10 cellular contexts compared by ENCODE assay signal in the genomic region with DNA sequence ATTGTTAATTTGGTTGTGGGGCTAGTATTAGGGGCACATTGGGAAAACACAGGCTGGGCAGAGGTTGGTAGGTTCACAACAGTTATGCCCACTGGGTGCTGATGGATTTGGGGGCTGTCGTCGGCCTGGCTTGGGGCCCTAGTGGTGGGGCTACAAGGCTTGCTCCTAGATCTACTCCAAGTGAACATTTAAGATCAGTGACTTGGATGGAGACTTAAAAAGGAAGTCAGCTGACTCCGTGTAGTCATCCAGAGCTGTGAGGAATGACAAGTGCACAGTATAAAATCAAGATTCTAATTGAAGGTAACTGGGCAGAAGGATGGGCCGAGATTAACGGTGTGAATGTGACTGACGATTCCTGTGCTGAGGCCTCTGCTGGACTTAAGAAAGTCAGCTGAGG. TPM values are rescaled to one million over a fixed set of nuclear protein-coding genes. Genes with fewer than 3 reads are reported as not detected.
DNase-seq lines count a peak whose midpoint lies in the region; ATAC-seq, FAIRE-seq and TF ChIP-seq lines count a peak whose summit lies in the region.
"Had no signal": no experiment of that assay in that cellular context is flagged by ENCODE, and none has a peak within 500 bp of the region (broad histone marks: within the 10 kb centered on the region; RNA-seq: fewer than 3 reads in every experiment).

No MANE protein-coding gene starts in this region.

- no peak overlapping the region for H3K27ac Mint-ChIP-seq in CD8-positive, alpha-beta T cell
- no peak overlapping the region for H3K27ac Mint-ChIP-seq in endothelial cell (ENCODE audit: unreplicated experiment)

- H3K4me1 Mint-ChIP-seq in CD8-positive, alpha-beta T cell (ENCODE audit: low read depth) = peaks cover 39% of the 10 kb centered on the region
- H3K4me1 Mint-ChIP-seq in endothelial cell (ENCODE audit: unreplicated experiment) = peaks cover 17% of the 10 kb centered on the region

- H3K27ac ChIP-seq in CD8-positive, alpha-beta T cell (ENCODE audit: low read depth, low read length) = no peak overlapping the region
- H3K27ac ChIP-seq in rectal smooth muscle tissue (ENCODE audit: low read depth, low read length) = peak overlapping the region; percentile 59

- ATAC-seq in CD8-positive, alpha-beta T cell = no peak

- no peak for FAIRE-seq in H54 (lab: Jason Lieb, UNC)

- peak in 1 of 7 experiments; percentile 9 for DNase-seq in CD8-positive, alpha-beta T cell
- DNase-seq in NT2/D1 (ENCODE audit: low read depth, low spot score) (no peak), endothelial cell (ENCODE audit: low spot score) (no peak), NCI-H2196 treated with DMSO at 0.1 percent for 48 hours (lab: John Stamatoyannopoulos, UW; ENCODE audit: unreplicated experiment) (no peak), H54 (ENCODE audit: insufficient read length, low spot score) (no peak), iPS-NIHi7 (ENCODE audit: extremely low spot score) (no peak)
- no peak for DNase-seq in activated CD4-positive, CD25-positive, alpha-beta regulatory T cell (lab: John Stamatoyannopoulos, UW)
- DNase-seq: NCI-H526 had no signal

- POLR2A ChIA-PET in CD8-positive, alpha-beta T cell (lab: Charles Lee) = interaction anchor here (1.1 to 1.7 kb wide), 2 partner anchors 13 to 32 kb away, joined by 5 to 6 read pairs; partner anchors contain the start of genes ATG101 and NR4A1

- no peaks in the 10 kb centered on the region for H3K36me3 Mint-ChIP-seq in CD8-positive, alpha-beta T cell
- H3K36me3 Mint-ChIP-seq in endothelial cell (ENCODE audit: low read depth, unreplicated experiment) = no peaks in the 10 kb centered on the region

- peak overlapping the region; percentile 57 for H3K4me3 Mint-ChIP-seq in CD8-positive, alpha-beta T cell
- H3K4me3 Mint-ChIP-seq in endothelial cell (ENCODE audit: unreplicated experiment) = peak overlapping the region; percentile 76

- no peak overlapping the region for H3K4me3 ChIP-seq in CD8-positive, alpha-beta T cell (ENCODE audit: low read depth, low read length)
- H3K4me3 ChIP-seq in NT2/D1 (ENCODE audit: insufficient read length, low read depth) = peak overlapping the region; percentile 3
- H3K4me3 ChIP-seq in rectal smooth muscle tissue (ENCODE audit: low read length) = peak overlapping the region; percentile 17

- H3K27me3 ChIP-seq in CD8-positive, alpha-beta T cell (ENCODE audit: insufficient read depth, low read length) = no peaks in the 10 kb centered on the region
- peaks cover 36% of the 10 kb centered on the region for H3K27me3 ChIP-seq in NT2/D1 (ENCODE audit: insufficient read depth, insufficient read length)
- H3K27me3 ChIP-seq in rectal smooth muscle tissue (ENCODE audit: control insufficient read depth, insufficient read depth, low read length) = no peaks in the 10 kb centered on the region

- CTCF ChIA-PET in CD8-positive, alpha-beta T cell (lab: Charles Lee) = interaction anchor here (1.1 to 47.8 kb wide), 4 partner anchors 12 to 34 kb away, joined by 3 to 1615 read pairs (median 5); partner anchors contain the start of genes NR4A1 and TAMALIN

- no peaks in the 10 kb centered on the region for H3K9me3 ChIP-seq in CD8-positive, alpha-beta T cell (ENCODE audit: low read length)
- H3K9me3 ChIP-seq in NT2/D1 (ENCODE audit: insufficient read depth, low read length) = no peaks in the 10 kb centered on the region

- no peaks in the 10 kb centered on the region for H3K9me3 Mint-ChIP-seq in CD8-positive, alpha-beta T cell
- no peaks in the 10 kb centered on the region for H3K9me3 Mint-ChIP-seq in endothelial cell (ENCODE audit: unreplicated experiment)

- no peak for TF ChIP-seq POLR2A in H54 (IDR thresholded peaks at IDR 0.05; ENCODE audit: low read depth, low read length)

- TF ChIP-seq CTCF in CD8-positive, alpha-beta T cell (IDR thresholded peaks at IDR 0.05) = no peak
- TF ChIP-seq CTCF in endothelial cell (IDR thresholded peaks at IDR 0.05; ENCODE audit: unreplicated experiment) = no peak

- H3K4me1 ChIP-seq in CD8-positive, alpha-beta T cell (ENCODE audit: insufficient read depth, low read length) = peaks cover 41% of the 10 kb centered on the region
- H3K4me1 ChIP-seq in NT2/D1 (ENCODE audit: insufficient read depth, insufficient read length) (peaks cover 22% of the 10 kb centered on the region), rectal smooth muscle tissue (ENCODE audit: control insufficient read depth, insufficient read depth, low read length) (peaks cover 15% of the 10 kb centered on the region)

- H3K27me3 Mint-ChIP-seq in CD8-positive, alpha-beta T cell (ENCODE audit: low read depth) = no peaks in the 10 kb centered on the region
- H3K27me3 Mint-ChIP-seq in endothelial cell (ENCODE audit: unreplicated experiment) = peaks cover 32% of the 10 kb centered on the region

- intact Hi-C loops in CD8-positive, alpha-beta T cell (cut with DNase I, micrococcal nuclease) = no loop called here

- H3K36me3 ChIP-seq in CD8-positive, alpha-beta T cell (ENCODE audit: insufficient read depth, low read length) = no peaks in the 10 kb centered on the region
- peaks cover 15% of the 10 kb centered on the region for H3K36me3 ChIP-seq in NT2/D1 (ENCODE audit: insufficient read depth, insufficient read length, low read length)
- H3K36me3 ChIP-seq in rectal smooth muscle tissue (ENCODE audit: control insufficient read depth, insufficient read depth, low read length) = no peaks in the 10 kb centered on the region

- H3K9ac ChIP-seq in NT2/D1 (ENCODE audit: insufficient read length, low read depth) (no peak overlapping the region), rectal smooth muscle tissue (ENCODE audit: low read length) (no peak overlapping the region)

RNA-seq across cellular contexts. Expression of gene NR4A1, which starts 12.8 kb away (rescaled TPM):
- total RNA-seq in CD8-positive, alpha-beta T cell = 10 to 100 TPM; 59.7 to 60.0 TPM
- total RNA-seq in endothelial cell (ENCODE audit: unreplicated experiment) = 1.0 TPM

RNA-seq across cellular contexts. Expression of gene ATG101, which starts 31.3 kb away (rescaled TPM):
- total RNA-seq in CD8-positive, alpha-beta T cell = 10 to 100 TPM; 19.1 to 19.3 TPM
- 30.6 TPM for total RNA-seq in endothelial cell (ENCODE audit: unreplicated experiment)

RNA-seq across cellular contexts. Expression of gene TAMALIN, which starts 31.7 kb away (rescaled TPM):
- 100 to 1,000 TPM; 603 to 632 TPM for total RNA-seq in CD8-positive, alpha-beta T cell
- total RNA-seq in endothelial cell (ENCODE audit: unreplicated experiment) = 29.7 TPM

RNA-seq across cellular contexts. Expression of gene SMIM41, which starts 41.1 kb away (rescaled TPM):
- total RNA-seq in CD8-positive, alpha-beta T cell = under 1 TPM in 1 of 2 experiments, not detected in 1; 0.22 TPM
- not detected for total RNA-seq in endothelial cell (ENCODE audit: unreplicated experiment)
- total RNA-seq: activated CD8-positive, alpha-beta memory T cell treated with anti-CD3 and anti-CD28 coated beads for 36 hours had no signal

Comparison
In these comparisons a context has a peak if more than half of its experiments do, and no peak if none do; other contexts are left out.
1. RNA of gene NR4A1, which starts 12.8 kb away (total RNA-seq): 59.7 to 60.0 TPM in CD8-positive, alpha-beta T cell; 1.0 TPM in endothelial cell (single experiment); every median in the first group is over 10 times any median in the second.
2. RNA of gene TAMALIN, which starts 31.7 kb away (total RNA-seq): 603 to 632 TPM in CD8-positive, alpha-beta T cell; 29.7 TPM in endothelial cell (single experiment); every median in the first group is over 10 times any median in the second.